Comparison of ENCODE assay signal across 9 cellular contexts in genomic region chr10:72292223-72292691, GRCh38. TPM values are rescaled to one million over a fixed set of nuclear protein-coding genes. Genes with fewer than 3 reads are reported as not detected.
A peak's percentile ranks its signal among the peaks of the same experiment; 100 is the strongest.
DNase-seq lines count a peak whose midpoint lies in the region; ATAC-seq lines count a peak whose summit lies in the region.
"Had no signal": no experiment of that assay in that cellular context is flagged by ENCODE, and none has a peak within 500 bp of the region (broad histone marks: within the 10 kb centered on the region; RNA-seq: fewer than 3 reads in every experiment).

No MANE protein-coding gene starts in this region.

- peak overlapping the region; percentile 38; the same call in 1 of the 2 replicates for H3K27ac ChIP-seq in BLaER1
- H3K27ac ChIP-seq in naive thymus-derived CD4-positive, alpha-beta T cell (ENCODE audit: low read depth, low read length) = peak overlapping the region; percentile 8

- CTCF ChIA-PET in activated naive CD4-positive, alpha-beta T cell treated with anti-CD3 and anti-CD28 coated beads, Interleukin-2, amount 10 ng/mL, durations not matched to agents 7 days and 5 days (lab: Charles Lee) = interaction anchor here (1.0 to 4.0 kb wide), 10 partner anchors 13 to 244 kb away, joined by 3 to 19 read pairs (median 4); partner anchors contain the start of gene DDIT4
- CTCF ChIA-PET in naive thymus-derived CD4-positive, alpha-beta T cell (lab: Charles Lee) = interaction anchor here (0.6 to 4.5 kb wide), 5 partner anchors 18 to 61 kb away, joined by 3 to 33 read pairs (median 5); partner anchors contain the start of gene DDIT4

- H3K9ac ChIP-seq in BLaER1 = no peak overlapping the region

- no peaks in the 10 kb centered on the region for H4K20me1 ChIP-seq in BLaER1

- no peak for ATAC-seq in naive thymus-derived CD4-positive, alpha-beta T cell
- ATAC-seq in HG03175 (IDR thresholded peaks at IDR 0.05; ENCODE audit: unreplicated experiment) = no peak
- no peak for ATAC-seq in left cardiac atrium

- no peaks in the 10 kb centered on the region for H3K9me3 Mint-ChIP-seq in IgD-negative memory B cell
- H3K9me3 Mint-ChIP-seq in activated naive CD4-positive, alpha-beta T cell treated with anti-CD3 and anti-CD28 coated beads, Interleukin-2, amount 10 ng/mL, durations not matched to agents 7 days and 5 days = no peaks in the 10 kb centered on the region
- H3K9me3 Mint-ChIP-seq in naive thymus-derived CD4-positive, alpha-beta T cell = peaks cover 0 to 3% (median 0%) of the 10 kb centered on the region in 11 donors

- peaks cover 19 to 26% (median 22%) of the 10 kb centered on the region in 3 donors for H3K4me1 Mint-ChIP-seq in IgD-negative memory B cell
- peaks cover 78% of the 10 kb centered on the region for H3K4me1 Mint-ChIP-seq in activated naive CD4-positive, alpha-beta T cell treated with anti-CD3 and anti-CD28 coated beads, Interleukin-2, amount 10 ng/mL, durations not matched to agents 7 days and 5 days
- peaks cover 39 to 66% (median 64%) of the 10 kb centered on the region in 7 donors for H3K4me1 Mint-ChIP-seq in naive thymus-derived CD4-positive, alpha-beta T cell

- no peak overlapping the region for H3K4me2 ChIP-seq in BLaER1

- peak overlapping the region in 1 of 4 donors; percentile 22 for H3K4me3 Mint-ChIP-seq in IgD-negative memory B cell
- H3K4me3 Mint-ChIP-seq in activated naive CD4-positive, alpha-beta T cell treated with anti-CD3 and anti-CD28 coated beads, Interleukin-2, amount 10 ng/mL, durations not matched to agents 7 days and 5 days = peak overlapping the region; percentile 24
- H3K4me3 Mint-ChIP-seq in naive thymus-derived CD4-positive, alpha-beta T cell = peak overlapping the region in 8 of 10 donors; percentile 2 to 63 (median 40)

- no peaks in the 10 kb centered on the region for H3K27me3 Mint-ChIP-seq in IgD-negative memory B cell
- no peaks in the 10 kb centered on the region for H3K27me3 Mint-ChIP-seq in activated naive CD4-positive, alpha-beta T cell treated with anti-CD3 and anti-CD28 coated beads, Interleukin-2, amount 10 ng/mL, durations not matched to agents 7 days and 5 days
- no peaks in the 10 kb centered on the region for H3K27me3 Mint-ChIP-seq in naive thymus-derived CD4-positive, alpha-beta T cell

- POLR2A ChIA-PET in naive thymus-derived CD4-positive, alpha-beta T cell (lab: Charles Lee) = interaction anchor here (0.6 to 6.4 kb wide), 12 partner anchors 9 to 190 kb away, joined by 3 to 93 read pairs (median 4); partner anchors contain the start of gene DDIT4

- H3K4me1 ChIP-seq in BLaER1 = peaks cover 77% of the 10 kb centered on the region
- H3K4me1 ChIP-seq in naive thymus-derived CD4-positive, alpha-beta T cell (ENCODE audit: control insufficient read depth in 2 of 2, insufficient read depth in 2 of 2, low read length in 2 of 2) = peaks cover 24 to 43% of the 10 kb centered on the region in 2 donors

- intact Hi-C loops in naive thymus-derived CD4-positive, alpha-beta T cell (cut with micrococcal nuclease) = loop anchor here in 1 of 2 donors (10.0 kb wide), 1 partner anchor 547 kb away; no protein-coding TSS in a partner anchor
- intact Hi-C loops in left cardiac atrium (cut with DNase I) = no loop called here

- H3K36me3 ChIP-seq in BLaER1 = no peaks in the 10 kb centered on the region
- no peaks in the 10 kb centered on the region for H3K36me3 ChIP-seq in naive thymus-derived CD4-positive, alpha-beta T cell (ENCODE audit: control insufficient read depth in 2 of 3, insufficient read depth in 3 of 3, low read length in 3 of 3)

- peak overlapping the region; percentile 6 to 77 (median 75) for H3K27ac Mint-ChIP-seq in IgD-negative memory B cell
- peak overlapping the region; percentile 75 for H3K27ac Mint-ChIP-seq in activated naive CD4-positive, alpha-beta T cell treated with anti-CD3 and anti-CD28 coated beads, Interleukin-2, amount 10 ng/mL, durations not matched to agents 7 days and 5 days
- H3K27ac Mint-ChIP-seq in naive thymus-derived CD4-positive, alpha-beta T cell = peak overlapping the region; percentile 57 to 100 (median 83)

- peak; percentile 52 for DNase-seq in activated naive CD4-positive, alpha-beta T cell treated with anti-CD3 and anti-CD28 coated beads, Interleukin-2, amount 10 ng/mL, durations not matched to agents 7 days and 5 days
- DNase-seq in naive thymus-derived CD4-positive, alpha-beta T cell = no peak
- no peak for DNase-seq in left cardiac atrium
- no peak for DNase-seq in NCI-H2227 treated with DMSO at 0.1 percent for 48 hours (lab: John Stamatoyannopoulos, UW)
- no peak for DNase-seq in COR-L47 (lab: John Stamatoyannopoulos, UW)
- DNase-seq: NCI-H446 treated with DMSO at 0.1 percent for 48 hours had no signal

- no peaks in the 10 kb centered on the region for H3K9me3 ChIP-seq in BLaER1
- H3K9me3 ChIP-seq in naive thymus-derived CD4-positive, alpha-beta T cell (ENCODE audit: control insufficient read depth in 2 of 3, low read length in 3 of 3) = no peaks in the 10 kb centered on the region

- no peaks in the 10 kb centered on the region for H3K27me3 ChIP-seq in BLaER1
- H3K27me3 ChIP-seq in naive thymus-derived CD4-positive, alpha-beta T cell (ENCODE audit: control insufficient read depth in 2 of 2, insufficient read depth in 2 of 2, low read length in 2 of 2) = no peaks in the 10 kb centered on the region

- H3K4me3 ChIP-seq in BLaER1 = no peak overlapping the region
- no peak overlapping the region for H3K4me3 ChIP-seq in naive thymus-derived CD4-positive, alpha-beta T cell (ENCODE audit: low read length)

- no peaks in the 10 kb centered on the region for H3K36me3 Mint-ChIP-seq in IgD-negative memory B cell
- H3K36me3 Mint-ChIP-seq in activated naive CD4-positive, alpha-beta T cell treated with anti-CD3 and anti-CD28 coated beads, Interleukin-2, amount 10 ng/mL, durations not matched to agents 7 days and 5 days = peaks cover 8% of the 10 kb centered on the region
- H3K36me3 Mint-ChIP-seq in naive thymus-derived CD4-positive, alpha-beta T cell = peaks cover 0 to 12% (median 0%) of the 10 kb centered on the region in 5 donors

RNA-seq across cellular contexts. Expression of gene DDIT4, which starts 18.5 kb away (rescaled TPM):
- 79.9 TPM for polyA plus RNA-seq in IgD-negative memory B cell
- total RNA-seq in naive thymus-derived CD4-positive, alpha-beta T cell = 100 to 1,000 TPM in 3 of 5 experiments, 10 to 100 TPM in 2; 25.4 to 335 (median 135) TPM
- polyA plus RNA-seq in naive thymus-derived CD4-positive, alpha-beta T cell = 100 to 1,000 TPM in 1 of 2 donors, 10 to 100 TPM in 1; 80.4 to 219 TPM
- 100 to 1,000 TPM in 1 of 2 donors, 10 to 100 TPM in 1; 88.8 to 112 TPM for total RNA-seq in left cardiac atrium
